1 cellular context compared by ENCODE assay signal in the genomic region with DNA sequence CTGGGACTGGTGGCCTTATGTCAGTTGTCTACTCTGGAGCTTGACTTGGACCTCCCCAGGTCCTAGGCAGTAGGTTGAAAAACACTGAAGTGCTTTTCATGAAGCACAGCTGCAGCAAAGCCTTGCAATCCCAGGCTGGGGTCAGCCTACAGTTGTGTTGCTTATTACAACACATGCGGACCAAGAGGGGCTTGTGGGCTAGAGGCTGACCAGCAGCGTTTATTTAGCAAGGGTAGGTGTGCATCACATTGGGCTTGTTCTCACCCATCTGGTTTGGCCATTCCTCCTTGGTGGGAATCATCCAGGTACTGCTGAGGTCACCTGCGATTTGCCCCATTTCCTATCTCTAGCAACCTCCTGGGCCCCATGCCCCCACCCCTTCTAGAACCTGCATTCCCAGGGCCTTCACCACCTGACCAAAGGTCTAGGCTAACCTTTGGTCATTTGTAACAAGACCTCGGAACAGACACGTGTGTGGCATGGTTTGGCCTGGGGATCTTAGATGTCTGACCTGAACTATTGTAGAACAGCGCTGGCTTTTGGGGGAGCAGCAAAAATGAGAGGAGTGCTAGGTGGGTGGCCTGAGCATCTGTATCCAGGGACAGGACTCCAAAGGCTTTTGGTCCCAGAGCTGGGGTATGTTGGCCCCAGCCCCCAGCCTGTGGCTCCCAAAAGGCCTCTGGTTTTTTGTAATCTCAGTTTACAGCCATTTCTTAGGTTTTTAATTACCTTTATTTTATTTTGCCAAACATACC.
TF ChIP-seq lines count a peak whose summit lies in the region.

No MANE protein-coding gene starts in this region.

TF ChIP-seq in K562, 482 proteins besides CTCF, POLR2A, EP300 and RAD21 (continued from another document and continues in another):
- TF ChIP-seq, protein P1, sequence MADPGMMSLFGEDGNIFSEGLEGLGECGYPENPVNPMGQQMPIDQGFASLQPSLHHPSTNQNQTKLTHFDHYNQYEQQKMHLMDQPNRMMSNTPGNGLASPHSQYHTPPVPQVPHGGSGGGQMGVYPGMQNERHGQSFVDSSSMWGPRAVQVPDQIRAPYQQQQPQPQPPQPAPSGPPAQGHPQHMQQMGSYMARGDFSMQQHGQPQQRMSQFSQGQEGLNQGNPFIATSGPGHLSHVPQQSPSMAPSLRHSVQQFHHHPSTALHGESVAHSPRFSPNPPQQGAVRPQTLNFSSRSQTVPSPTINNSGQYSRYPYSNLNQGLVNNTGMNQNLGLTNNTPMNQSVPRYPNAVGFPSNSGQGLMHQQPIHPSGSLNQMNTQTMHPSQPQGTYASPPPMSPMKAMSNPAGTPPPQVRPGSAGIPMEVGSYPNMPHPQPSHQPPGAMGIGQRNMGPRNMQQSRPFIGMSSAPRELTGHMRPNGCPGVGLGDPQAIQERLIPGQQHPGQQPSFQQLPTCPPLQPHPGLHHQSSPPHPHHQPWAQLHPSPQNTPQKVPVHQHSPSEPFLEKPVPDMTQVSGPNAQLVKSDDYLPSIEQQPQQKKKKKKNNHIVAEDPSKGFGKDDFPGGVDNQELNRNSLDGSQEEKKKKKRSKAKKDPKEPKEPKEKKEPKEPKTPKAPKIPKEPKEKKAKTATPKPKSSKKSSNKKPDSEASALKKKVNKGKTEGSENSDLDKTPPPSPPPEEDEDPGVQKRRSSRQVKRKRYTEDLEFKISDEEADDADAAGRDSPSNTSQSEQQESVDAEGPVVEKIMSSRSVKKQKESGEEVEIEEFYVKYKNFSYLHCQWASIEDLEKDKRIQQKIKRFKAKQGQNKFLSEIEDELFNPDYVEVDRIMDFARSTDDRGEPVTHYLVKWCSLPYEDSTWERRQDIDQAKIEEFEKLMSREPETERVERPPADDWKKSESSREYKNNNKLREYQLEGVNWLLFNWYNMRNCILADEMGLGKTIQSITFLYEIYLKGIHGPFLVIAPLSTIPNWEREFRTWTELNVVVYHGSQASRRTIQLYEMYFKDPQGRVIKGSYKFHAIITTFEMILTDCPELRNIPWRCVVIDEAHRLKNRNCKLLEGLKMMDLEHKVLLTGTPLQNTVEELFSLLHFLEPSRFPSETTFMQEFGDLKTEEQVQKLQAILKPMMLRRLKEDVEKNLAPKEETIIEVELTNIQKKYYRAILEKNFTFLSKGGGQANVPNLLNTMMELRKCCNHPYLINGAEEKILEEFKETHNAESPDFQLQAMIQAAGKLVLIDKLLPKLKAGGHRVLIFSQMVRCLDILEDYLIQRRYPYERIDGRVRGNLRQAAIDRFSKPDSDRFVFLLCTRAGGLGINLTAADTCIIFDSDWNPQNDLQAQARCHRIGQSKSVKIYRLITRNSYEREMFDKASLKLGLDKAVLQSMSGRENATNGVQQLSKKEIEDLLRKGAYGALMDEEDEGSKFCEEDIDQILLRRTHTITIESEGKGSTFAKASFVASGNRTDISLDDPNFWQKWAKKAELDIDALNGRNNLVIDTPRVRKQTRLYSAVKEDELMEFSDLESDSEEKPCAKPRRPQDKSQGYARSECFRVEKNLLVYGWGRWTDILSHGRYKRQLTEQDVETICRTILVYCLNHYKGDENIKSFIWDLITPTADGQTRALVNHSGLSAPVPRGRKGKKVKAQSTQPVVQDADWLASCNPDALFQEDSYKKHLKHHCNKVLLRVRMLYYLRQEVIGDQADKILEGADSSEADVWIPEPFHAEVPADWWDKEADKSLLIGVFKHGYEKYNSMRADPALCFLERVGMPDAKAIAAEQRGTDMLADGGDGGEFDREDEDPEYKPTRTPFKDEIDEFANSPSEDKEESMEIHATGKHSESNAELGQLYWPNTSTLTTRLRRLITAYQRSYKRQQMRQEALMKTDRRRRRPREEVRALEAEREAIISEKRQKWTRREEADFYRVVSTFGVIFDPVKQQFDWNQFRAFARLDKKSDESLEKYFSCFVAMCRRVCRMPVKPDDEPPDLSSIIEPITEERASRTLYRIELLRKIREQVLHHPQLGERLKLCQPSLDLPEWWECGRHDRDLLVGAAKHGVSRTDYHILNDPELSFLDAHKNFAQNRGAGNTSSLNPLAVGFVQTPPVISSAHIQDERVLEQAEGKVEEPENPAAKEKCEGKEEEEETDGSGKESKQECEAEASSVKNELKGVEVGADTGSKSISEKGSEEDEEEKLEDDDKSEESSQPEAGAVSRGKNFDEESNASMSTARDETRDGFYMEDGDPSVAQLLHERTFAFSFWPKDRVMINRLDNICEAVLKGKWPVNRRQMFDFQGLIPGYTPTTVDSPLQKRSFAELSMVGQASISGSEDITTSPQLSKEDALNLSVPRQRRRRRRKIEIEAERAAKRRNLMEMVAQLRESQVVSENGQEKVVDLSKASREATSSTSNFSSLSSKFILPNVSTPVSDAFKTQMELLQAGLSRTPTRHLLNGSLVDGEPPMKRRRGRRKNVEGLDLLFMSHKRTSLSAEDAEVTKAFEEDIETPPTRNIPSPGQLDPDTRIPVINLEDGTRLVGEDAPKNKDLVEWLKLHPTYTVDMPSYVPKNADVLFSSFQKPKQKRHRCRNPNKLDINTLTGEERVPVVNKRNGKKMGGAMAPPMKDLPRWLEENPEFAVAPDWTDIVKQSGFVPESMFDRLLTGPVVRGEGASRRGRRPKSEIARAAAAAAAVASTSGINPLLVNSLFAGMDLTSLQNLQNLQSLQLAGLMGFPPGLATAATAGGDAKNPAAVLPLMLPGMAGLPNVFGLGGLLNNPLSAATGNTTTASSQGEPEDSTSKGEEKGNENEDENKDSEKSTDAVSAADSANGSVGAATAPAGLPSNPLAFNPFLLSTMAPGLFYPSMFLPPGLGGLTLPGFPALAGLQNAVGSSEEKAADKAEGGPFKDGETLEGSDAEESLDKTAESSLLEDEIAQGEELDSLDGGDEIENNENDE (IDR thresholded peaks at IDR 0.05; ENCODE audit: low read depth, low read length) = peak; percentile 39
- TF ChIP-seq KDM5B (IDR thresholded peaks at IDR 0.05; ENCODE audit: insufficient replicate concordance, low read depth, low read length) = peak; percentile 94
- TF ChIP-seq, protein P2, sequence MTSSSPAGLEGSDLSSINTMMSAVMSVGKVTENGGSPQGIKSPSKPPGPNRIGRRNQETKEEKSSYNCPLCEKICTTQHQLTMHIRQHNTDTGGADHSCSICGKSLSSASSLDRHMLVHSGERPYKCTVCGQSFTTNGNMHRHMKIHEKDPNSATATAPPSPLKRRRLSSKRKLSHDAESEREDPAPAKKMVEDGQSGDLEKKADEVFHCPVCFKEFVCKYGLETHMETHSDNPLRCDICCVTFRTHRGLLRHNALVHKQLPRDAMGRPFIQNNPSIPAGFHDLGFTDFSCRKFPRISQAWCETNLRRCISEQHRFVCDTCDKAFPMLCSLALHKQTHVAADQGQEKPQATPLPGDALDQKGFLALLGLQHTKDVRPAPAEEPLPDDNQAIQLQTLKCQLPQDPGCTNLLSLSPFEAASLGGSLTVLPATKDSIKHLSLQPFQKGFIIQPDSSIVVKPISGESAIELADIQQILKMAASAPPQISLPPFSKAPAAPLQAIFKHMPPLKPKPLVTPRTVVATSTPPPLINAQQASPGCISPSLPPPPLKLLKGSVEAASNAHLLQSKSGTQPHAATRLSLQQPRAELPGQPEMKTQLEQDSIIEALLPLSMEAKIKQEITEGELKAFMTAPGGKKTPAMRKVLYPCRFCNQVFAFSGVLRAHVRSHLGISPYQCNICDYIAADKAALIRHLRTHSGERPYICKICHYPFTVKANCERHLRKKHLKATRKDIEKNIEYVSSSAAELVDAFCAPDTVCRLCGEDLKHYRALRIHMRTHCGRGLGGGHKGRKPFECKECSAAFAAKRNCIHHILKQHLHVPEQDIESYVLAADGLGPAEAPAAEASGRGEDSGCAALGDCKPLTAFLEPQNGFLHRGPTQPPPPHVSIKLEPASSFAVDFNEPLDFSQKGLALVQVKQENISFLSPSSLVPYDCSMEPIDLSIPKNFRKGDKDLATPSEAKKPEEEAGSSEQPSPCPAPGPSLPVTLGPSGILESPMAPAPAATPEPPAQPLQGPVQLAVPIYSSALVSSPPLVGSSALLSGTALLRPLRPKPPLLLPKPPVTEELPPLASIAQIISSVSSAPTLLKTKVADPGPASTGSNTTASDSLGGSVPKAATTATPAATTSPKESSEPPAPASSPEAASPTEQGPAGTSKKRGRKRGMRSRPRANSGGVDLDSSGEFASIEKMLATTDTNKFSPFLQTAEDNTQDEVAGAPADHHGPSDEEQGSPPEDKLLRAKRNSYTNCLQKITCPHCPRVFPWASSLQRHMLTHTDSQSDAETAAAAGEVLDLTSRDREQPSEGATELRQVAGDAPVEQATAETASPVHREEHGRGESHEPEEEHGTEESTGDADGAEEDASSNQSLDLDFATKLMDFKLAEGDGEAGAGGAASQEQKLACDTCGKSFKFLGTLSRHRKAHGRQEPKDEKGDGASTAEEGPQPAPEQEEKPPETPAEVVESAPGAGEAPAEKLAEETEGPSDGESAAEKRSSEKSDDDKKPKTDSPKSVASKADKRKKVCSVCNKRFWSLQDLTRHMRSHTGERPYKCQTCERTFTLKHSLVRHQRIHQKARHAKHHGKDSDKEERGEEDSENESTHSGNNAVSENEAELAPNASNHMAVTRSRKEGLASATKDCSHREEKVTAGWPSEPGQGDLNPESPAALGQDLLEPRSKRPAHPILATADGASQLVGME (CRISPR knock-in tag; IDR thresholded peaks at IDR 0.05) = no peak
- peak; percentile 23; the same call in 1 of the 2 replicates for TF ChIP-seq HOXB6 (CRISPR knock-in tag; IDR thresholded peaks at IDR 0.05; ENCODE audit: borderline replicate concordance)
- TF ChIP-seq, protein P3, sequence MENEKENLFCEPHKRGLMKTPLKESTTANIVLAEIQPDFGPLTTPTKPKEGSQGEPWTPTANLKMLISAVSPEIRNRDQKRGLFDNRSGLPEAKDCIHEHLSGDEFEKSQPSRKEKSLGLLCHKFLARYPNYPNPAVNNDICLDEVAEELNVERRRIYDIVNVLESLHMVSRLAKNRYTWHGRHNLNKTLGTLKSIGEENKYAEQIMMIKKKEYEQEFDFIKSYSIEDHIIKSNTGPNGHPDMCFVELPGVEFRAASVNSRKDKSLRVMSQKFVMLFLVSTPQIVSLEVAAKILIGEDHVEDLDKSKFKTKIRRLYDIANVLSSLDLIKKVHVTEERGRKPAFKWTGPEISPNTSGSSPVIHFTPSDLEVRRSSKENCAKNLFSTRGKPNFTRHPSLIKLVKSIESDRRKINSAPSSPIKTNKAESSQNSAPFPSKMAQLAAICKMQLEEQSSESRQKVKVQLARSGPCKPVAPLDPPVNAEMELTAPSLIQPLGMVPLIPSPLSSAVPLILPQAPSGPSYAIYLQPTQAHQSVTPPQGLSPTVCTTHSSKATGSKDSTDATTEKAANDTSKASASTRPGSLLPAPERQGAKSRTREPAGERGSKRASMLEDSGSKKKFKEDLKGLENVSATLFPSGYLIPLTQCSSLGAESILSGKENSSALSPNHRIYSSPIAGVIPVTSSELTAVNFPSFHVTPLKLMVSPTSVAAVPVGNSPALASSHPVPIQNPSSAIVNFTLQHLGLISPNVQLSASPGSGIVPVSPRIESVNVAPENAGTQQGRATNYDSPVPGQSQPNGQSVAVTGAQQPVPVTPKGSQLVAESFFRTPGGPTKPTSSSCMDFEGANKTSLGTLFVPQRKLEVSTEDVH (IDR thresholded peaks at IDR 0.05; ENCODE audit: low read depth, partially characterized antibody) = peak; percentile 83
- TF ChIP-seq, protein P4, sequence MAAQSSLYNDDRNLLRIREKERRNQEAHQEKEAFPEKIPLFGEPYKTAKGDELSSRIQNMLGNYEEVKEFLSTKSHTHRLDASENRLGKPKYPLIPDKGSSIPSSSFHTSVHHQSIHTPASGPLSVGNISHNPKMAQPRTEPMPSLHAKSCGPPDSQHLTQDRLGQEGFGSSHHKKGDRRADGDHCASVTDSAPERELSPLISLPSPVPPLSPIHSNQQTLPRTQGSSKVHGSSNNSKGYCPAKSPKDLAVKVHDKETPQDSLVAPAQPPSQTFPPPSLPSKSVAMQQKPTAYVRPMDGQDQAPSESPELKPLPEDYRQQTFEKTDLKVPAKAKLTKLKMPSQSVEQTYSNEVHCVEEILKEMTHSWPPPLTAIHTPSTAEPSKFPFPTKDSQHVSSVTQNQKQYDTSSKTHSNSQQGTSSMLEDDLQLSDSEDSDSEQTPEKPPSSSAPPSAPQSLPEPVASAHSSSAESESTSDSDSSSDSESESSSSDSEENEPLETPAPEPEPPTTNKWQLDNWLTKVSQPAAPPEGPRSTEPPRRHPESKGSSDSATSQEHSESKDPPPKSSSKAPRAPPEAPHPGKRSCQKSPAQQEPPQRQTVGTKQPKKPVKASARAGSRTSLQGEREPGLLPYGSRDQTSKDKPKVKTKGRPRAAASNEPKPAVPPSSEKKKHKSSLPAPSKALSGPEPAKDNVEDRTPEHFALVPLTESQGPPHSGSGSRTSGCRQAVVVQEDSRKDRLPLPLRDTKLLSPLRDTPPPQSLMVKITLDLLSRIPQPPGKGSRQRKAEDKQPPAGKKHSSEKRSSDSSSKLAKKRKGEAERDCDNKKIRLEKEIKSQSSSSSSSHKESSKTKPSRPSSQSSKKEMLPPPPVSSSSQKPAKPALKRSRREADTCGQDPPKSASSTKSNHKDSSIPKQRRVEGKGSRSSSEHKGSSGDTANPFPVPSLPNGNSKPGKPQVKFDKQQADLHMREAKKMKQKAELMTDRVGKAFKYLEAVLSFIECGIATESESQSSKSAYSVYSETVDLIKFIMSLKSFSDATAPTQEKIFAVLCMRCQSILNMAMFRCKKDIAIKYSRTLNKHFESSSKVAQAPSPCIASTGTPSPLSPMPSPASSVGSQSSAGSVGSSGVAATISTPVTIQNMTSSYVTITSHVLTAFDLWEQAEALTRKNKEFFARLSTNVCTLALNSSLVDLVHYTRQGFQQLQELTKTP (IDR thresholded peaks at IDR 0.05; ENCODE audit: low read depth in 1 of 2, partially characterized antibody in 2 of 2) = no peak
- no peak for TF ChIP-seq PCBP1 (IDR thresholded peaks at IDR 0.05; ENCODE audit: low read depth, low read length, poor library complexity, severe bottlenecking)
- peak; percentile 66; the same call in 1 of the 2 replicates for TF ChIP-seq ZNF717 (CRISPR knock-in tag; IDR thresholded peaks at IDR 0.05)
- peak; percentile 56; the same call in 1 of the 2 replicates for TF ChIP-seq TEAD4 (IDR thresholded peaks at IDR 0.05; ENCODE audit: low read length)
- no peak for TF ChIP-seq TEAD4 (CRISPR knock-in tag; IDR thresholded peaks at IDR 0.05; ENCODE audit: borderline replicate concordance)
- peak; percentile 92; the same call in 1 of the 2 replicates for TF ChIP-seq ZC3H4 (CRISPR knock-in tag; IDR thresholded peaks at IDR 0.05; ENCODE audit: borderline replicate concordance)
- peak; percentile 85 for TF ChIP-seq ILF3 (IDR thresholded peaks at IDR 0.05; ENCODE audit: borderline replicate concordance)
- TF ChIP-seq, protein P5, sequence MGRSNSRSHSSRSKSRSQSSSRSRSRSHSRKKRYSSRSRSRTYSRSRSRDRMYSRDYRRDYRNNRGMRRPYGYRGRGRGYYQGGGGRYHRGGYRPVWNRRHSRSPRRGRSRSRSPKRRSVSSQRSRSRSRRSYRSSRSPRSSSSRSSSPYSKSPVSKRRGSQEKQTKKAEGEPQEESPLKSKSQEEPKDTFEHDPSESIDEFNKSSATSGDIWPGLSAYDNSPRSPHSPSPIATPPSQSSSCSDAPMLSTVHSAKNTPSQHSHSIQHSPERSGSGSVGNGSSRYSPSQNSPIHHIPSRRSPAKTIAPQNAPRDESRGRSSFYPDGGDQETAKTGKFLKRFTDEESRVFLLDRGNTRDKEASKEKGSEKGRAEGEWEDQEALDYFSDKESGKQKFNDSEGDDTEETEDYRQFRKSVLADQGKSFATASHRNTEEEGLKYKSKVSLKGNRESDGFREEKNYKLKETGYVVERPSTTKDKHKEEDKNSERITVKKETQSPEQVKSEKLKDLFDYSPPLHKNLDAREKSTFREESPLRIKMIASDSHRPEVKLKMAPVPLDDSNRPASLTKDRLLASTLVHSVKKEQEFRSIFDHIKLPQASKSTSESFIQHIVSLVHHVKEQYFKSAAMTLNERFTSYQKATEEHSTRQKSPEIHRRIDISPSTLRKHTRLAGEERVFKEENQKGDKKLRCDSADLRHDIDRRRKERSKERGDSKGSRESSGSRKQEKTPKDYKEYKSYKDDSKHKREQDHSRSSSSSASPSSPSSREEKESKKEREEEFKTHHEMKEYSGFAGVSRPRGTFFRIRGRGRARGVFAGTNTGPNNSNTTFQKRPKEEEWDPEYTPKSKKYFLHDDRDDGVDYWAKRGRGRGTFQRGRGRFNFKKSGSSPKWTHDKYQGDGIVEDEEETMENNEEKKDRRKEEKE (IDR thresholded peaks at IDR 0.05; ENCODE audit: borderline replicate concordance in 1 of 2, control insufficient read depth in 1 of 2, low read depth in 2 of 2, low read length in 1 of 2) = peak; percentile 78 to 82
- no peak for TF ChIP-seq TCFL5 (CRISPR knock-in tag; conservative IDR thresholded peaks at IDR 0.05)
- peak; percentile 33 for TF ChIP-seq RBM22 (IDR thresholded peaks at IDR 0.05; ENCODE audit: low read depth, low read length, poor library complexity, severe bottlenecking)
